25 cellular contexts compared by ENCODE assay signal in genomic region chr6:170274713-170275560, GRCh38. TPM values are rescaled to one million over a fixed set of nuclear protein-coding genes. Genes with fewer than 3 reads are reported as not detected.
A peak's percentile ranks its signal among the peaks of the same experiment; 100 is the strongest.
DNase-seq lines count a peak whose midpoint lies in the region; ATAC-seq and TF ChIP-seq lines count a peak whose summit lies in the region.
"Had no signal": no experiment of that assay in that cellular context is flagged by ENCODE, and none has a peak within 500 bp of the region (broad histone marks: within the 10 kb centered on the region; RNA-seq: fewer than 3 reads in every experiment).

No MANE protein-coding gene starts in this region.

- peaks cover 17% of the 10 kb centered on the region for H3K36me3 Mint-ChIP-seq in CD4-positive, alpha-beta T cell (ENCODE audit: low read depth)
- H3K36me3 Mint-ChIP-seq in activated naive CD4-positive, alpha-beta T cell treated with anti-CD3 and anti-CD28 coated beads, Interleukin-2, amount 10 ng/mL, durations not matched to agents 7 days and 5 days = peaks cover 2% of the 10 kb centered on the region
- H3K36me3 Mint-ChIP-seq: CD8-positive, alpha-beta memory T cell had no signal

- no peak overlapping the region for H3K4me3 Mint-ChIP-seq in CD4-positive, alpha-beta T cell
- no peak overlapping the region for H3K4me3 Mint-ChIP-seq in activated naive CD4-positive, alpha-beta T cell treated with anti-CD3 and anti-CD28 coated beads, Interleukin-2, amount 10 ng/mL, durations not matched to agents 7 days and 5 days
- H3K4me3 Mint-ChIP-seq: CD8-positive, alpha-beta memory T cell had no signal

- no peaks in the 10 kb centered on the region for H3K36me3 ChIP-seq in RWPE2 (ENCODE audit: low read depth)
- no peaks in the 10 kb centered on the region for H3K36me3 ChIP-seq in lower lobe of right lung

- H3K4me1 ChIP-seq in RWPE2 (ENCODE audit: insufficient read depth, poor library complexity, severe bottlenecking) (no peaks in the 10 kb centered on the region), lower lobe of right lung (peaks cover 42% of the 10 kb centered on the region)

- peaks cover 44% of the 10 kb centered on the region for H3K4me1 Mint-ChIP-seq in CD4-positive, alpha-beta T cell (ENCODE audit: low read depth)
- peaks cover 51% of the 10 kb centered on the region for H3K4me1 Mint-ChIP-seq in activated naive CD4-positive, alpha-beta T cell treated with anti-CD3 and anti-CD28 coated beads, Interleukin-2, amount 10 ng/mL, durations not matched to agents 7 days and 5 days

- H3K9me3 ChIP-seq in CD4-positive, alpha-beta T cell (ENCODE audit: control insufficient read depth, low read length) = no peaks in the 10 kb centered on the region
- no peaks in the 10 kb centered on the region for H3K9me3 ChIP-seq in RWPE2 (ENCODE audit: severe bottlenecking)
- H3K9me3 ChIP-seq in lower lobe of right lung = no peaks in the 10 kb centered on the region
- H3K9me3 ChIP-seq: A549, SK-N-SH had no signal

- no peaks in the 10 kb centered on the region for H3K27me3 Mint-ChIP-seq in CD4-positive, alpha-beta T cell
- H3K27me3 Mint-ChIP-seq in activated naive CD4-positive, alpha-beta T cell treated with anti-CD3 and anti-CD28 coated beads, Interleukin-2, amount 10 ng/mL, durations not matched to agents 7 days and 5 days = peaks cover 90% of the 10 kb centered on the region

- DNase-seq in CD4-positive, alpha-beta T cell = no peak
- DNase-seq in RWPE2 (ENCODE audit: low spot score) = peak; percentile 34
- peak; percentile 8 for DNase-seq in lower lobe of right lung
- DNase-seq in posterior vena cava (ENCODE audit: low spot score) = peak; percentile 59
- no peak for DNase-seq in erythroblast (lab: John Stamatoyannopoulos, UW)
- no peak for DNase-seq in activated naive CD4-positive, alpha-beta T cell treated with anti-CD3 and anti-CD28 coated beads, Interleukin-2, amount 10 ng/mL, durations not matched to agents 7 days and 5 days
- DNase-seq: DMS 273 treated with DMSO at 0.1 percent for 48 hours, DMS79, EL, GDM1, KBM-7, MV-4-11, NCI-H1105, NCI-H1436 treated with DMSO at 0.1 percent for 48 hours, NCI-H187 treated with DMSO at 0.1 percent for 48 hours, NCI-H2171 treated with DMSO at 0.1 percent for 48 hours, NCI-H524, NCI-H748 treated with DMSO at 0.1 percent for 48 hours, SK-N-SH had no signal

- H3K4me3 ChIP-seq in RWPE2 (ENCODE audit: severe bottlenecking) (no peak overlapping the region), lower lobe of right lung (no peak overlapping the region)
- H3K4me3 ChIP-seq: A549, GM12878 had no signal

- H3K9me3 Mint-ChIP-seq in CD4-positive, alpha-beta T cell = no peaks in the 10 kb centered on the region
- H3K9me3 Mint-ChIP-seq in activated naive CD4-positive, alpha-beta T cell treated with anti-CD3 and anti-CD28 coated beads, Interleukin-2, amount 10 ng/mL, durations not matched to agents 7 days and 5 days = no peaks in the 10 kb centered on the region

- intact Hi-C loops in CD4-positive, alpha-beta T cell (cut with DNase I, micrococcal nuclease) = loop anchor here in 1 of 2 experiments (5.0 kb wide), 1 partner anchor 32 kb away; the partner anchor contains the start of gene FAM120B
- intact Hi-C loops in lower lobe of right lung (cut with DNase I) = no loop called here
- intact Hi-C loops in posterior vena cava (cut with DNase I) = no loop called here

- CTCF ChIA-PET in CD4-positive, alpha-beta T cell (lab: Charles Lee) = no interaction called here
- CTCF ChIA-PET in activated naive CD4-positive, alpha-beta T cell treated with anti-CD3 and anti-CD28 coated beads, Interleukin-2, amount 10 ng/mL, durations not matched to agents 7 days and 5 days (lab: Charles Lee) = no interaction called here

- H3K27ac ChIP-seq in CD4-positive, alpha-beta T cell (ENCODE audit: low read depth, low read length) = no peak overlapping the region
- H3K27ac ChIP-seq in RWPE2 (ENCODE audit: poor library complexity, severe bottlenecking) (no peak overlapping the region), lower lobe of right lung (no peak overlapping the region)
- H3K27ac ChIP-seq: A549, C4-2B had no signal

- POLR2A ChIA-PET in CD4-positive, alpha-beta T cell (lab: Charles Lee) = no interaction called here

- TF ChIP-seq CTCF in CD4-positive, alpha-beta T cell (IDR thresholded peaks at IDR 0.05) = no peak
- TF ChIP-seq CTCF in RWPE2 (IDR thresholded peaks at IDR 0.05; ENCODE audit: poor library complexity, severe bottlenecking) (no peak), lower lobe of right lung (IDR thresholded peaks at IDR 0.05) (no peak)

- H3K27ac Mint-ChIP-seq in CD4-positive, alpha-beta T cell = peak overlapping the region; percentile 69
- H3K27ac Mint-ChIP-seq in activated naive CD4-positive, alpha-beta T cell treated with anti-CD3 and anti-CD28 coated beads, Interleukin-2, amount 10 ng/mL, durations not matched to agents 7 days and 5 days = no peak overlapping the region
- H3K27ac Mint-ChIP-seq: CD8-positive, alpha-beta memory T cell had no signal

- no peak for TF ChIP-seq POLR2A in erythroblast (IDR thresholded peaks at IDR 0.05; ENCODE audit: low read length)

- no peaks in the 10 kb centered on the region for H3K27me3 ChIP-seq in CD4-positive, alpha-beta T cell (ENCODE audit: control insufficient read depth, insufficient read depth, low read length)
- H3K27me3 ChIP-seq in RWPE2 (ENCODE audit: insufficient read depth, poor library complexity, severe bottlenecking) = no peaks in the 10 kb centered on the region
- peaks cover 5% of the 10 kb centered on the region for H3K27me3 ChIP-seq in lower lobe of right lung (ENCODE audit: low read depth)

- ATAC-seq in CD4-positive, alpha-beta T cell (ENCODE audit: poor library complexity) = no peak
- no peak for ATAC-seq in RWPE2 (ENCODE audit: low read depth)
- ATAC-seq in lower lobe of right lung = no peak
- ATAC-seq in GM21717 (IDR thresholded peaks at IDR 0.05; ENCODE audit: unreplicated experiment) = no peak
- ATAC-seq: A549, GM12878, HCT116 had no signal

RNA-seq across cellular contexts. Expression of gene DLL1, which starts 15.9 kb away (rescaled TPM):
- total RNA-seq in CD4-positive, alpha-beta T cell = 1 to 10 TPM; 7.1 to 7.2 TPM
- total RNA-seq in lower lobe of right lung (12.9 TPM), posterior vena cava (10 to 100 TPM in 1 of 2 donors, 1 to 10 TPM in 1; 9.6 to 14.1 TPM)

RNA-seq across cellular contexts. Expression of gene FAM120B, which starts 31.6 kb away (rescaled TPM):
- 10 to 100 TPM; 24.1 to 26.7 TPM for total RNA-seq in CD4-positive, alpha-beta T cell
- total RNA-seq in lower lobe of right lung (29.0 TPM), posterior vena cava (10 to 100 TPM; 18.7 to 25.3 TPM)

Comparison
In these comparisons a context has a peak if more than half of its experiments do, and no peak if none do; other contexts are left out.
1. DNase-seq: peak in RWPE2 (single experiment), lower lobe of right lung (single experiment) and posterior vena cava (single experiment); none in CD4-positive, alpha-beta T cell (0 of 10), erythroblast (0 of 2) and activated naive CD4-positive, alpha-beta T cell treated with anti-CD3 and anti-CD28 coated beads, Interleukin-2, amount 10 ng/mL, durations not matched to agents 7 days and 5 days (single experiment).